Comparison of ENCODE assay signal across 23 cellular contexts in the genomic region with DNA sequence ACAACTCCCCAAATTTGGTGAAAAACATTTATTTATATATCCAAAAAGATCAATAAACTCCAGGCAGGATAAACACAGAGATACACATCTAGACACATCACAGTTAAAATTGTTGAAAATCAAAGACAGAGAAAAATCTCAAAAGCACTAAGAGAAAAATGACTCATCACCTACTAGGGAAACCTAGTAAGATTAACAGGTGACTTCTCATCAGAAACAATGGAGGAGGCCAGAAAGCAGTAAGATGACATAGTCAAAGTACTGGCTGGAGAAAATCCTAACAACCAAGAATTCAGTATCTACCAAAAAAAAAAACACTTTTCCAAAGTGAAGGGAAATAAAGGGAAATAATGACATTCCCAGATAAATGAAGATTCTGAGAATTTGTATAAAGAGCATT.
"Had no signal": no experiment of that assay in that cellular context is flagged by ENCODE, and none has a peak within 500 bp of the region (broad histone marks: within the 10 kb centered on the region; RNA-seq: fewer than 3 reads in every experiment).

No MANE protein-coding gene starts in this region.

- H3K4me3 ChIP-seq: colonic mucosa, gastrocnemius medialis, left lung had no signal

- ATAC-seq: esophagus mucosa, gastrocnemius medialis, left lung had no signal

- H3K27me3 ChIP-seq: colonic mucosa, gastrocnemius medialis, left lung had no signal

- H3K4me1 ChIP-seq: colonic mucosa, gastrocnemius medialis, left lung had no signal

- H3K27me3 Mint-ChIP-seq: brain had no signal

- H3K4me3 Mint-ChIP-seq: activated naive CD4-positive, alpha-beta T cell treated with anti-CD3 and anti-CD28 coated beads for 36 hours; brain; nephron progenitor cell had no signal

- H3K27ac Mint-ChIP-seq: activated naive CD4-positive, alpha-beta T cell treated with anti-CD3 and anti-CD28 coated beads for 36 hours; activated T-helper 2 cell treated with anti-CD3 and anti-CD28 coated beads, Interferon-gamma antibody, Interleukin-2, Interleukin-4, amounts not matched to agents 10 μg/mL and 5 μg/mL and 100 μg/mL, durations not matched to agents 14 hours and 24 hours and 36 hours; nephron progenitor cell had no signal

- DNase-seq: activated CD4-positive, alpha-beta T cell treated with anti-CD3 and anti-CD28 coated beads for 1 hour; activated CD4-positive, alpha-beta T cell treated with anti-CD3 and anti-CD28 coated beads, Interleukin-2, amount 50 U/mL, for 48 hours; activated naive CD4-positive, alpha-beta T cell treated with anti-CD3 and anti-CD28 coated beads for 36 hours; activated T-cell treated with anti-CD3 and anti-CD28 coated beads, Interleukin-2, amount 50 U/mL, for 1 hour; anterior cingulate cortex; central memory CD4-positive, alpha-beta T cell; colonic mucosa; gastrocnemius medialis; head of caudate nucleus; kidney; left lung; nephron progenitor cell; nucleus accumbens; posterior cingulate gyrus; retina; stimulated activated CD4-positive, alpha-beta T cell treated with anti-CD3 and anti-CD28 coated beads, Interleukin-12 subunit alpha, Interleukin-12 subunit beta, amount 100 ng/mL, for 4 hours; stimulated activated CD4-positive, alpha-beta T cell treated with anti-CD3 and anti-CD28 coated beads, Interleukin-1b, Interleukin-23, amount 100 ng/mL, for 48 hours; stimulated activated CD8-positive, alpha-beta memory T cell treated with anti-CD3 and anti-CD28 coated beads, Interleukin-4, amount 100 ng/mL, for 48 hours; stimulated activated naive CD4-positive, alpha-beta T cell had no signal

- H3K36me3 ChIP-seq: colonic mucosa, gastrocnemius medialis had no signal

- H3K4me1 Mint-ChIP-seq: brain had no signal

- H3K27ac ChIP-seq: colonic mucosa, gastrocnemius medialis, left lung, VCaP had no signal

- H3K9me3 ChIP-seq: colonic mucosa, gastrocnemius medialis, left lung had no signal
